ENCODE assay signal across 8 cellular contexts in genomic region chr17:81018044-81018802, GRCh38. TPM values are rescaled to one million over a fixed set of nuclear protein-coding genes. Genes with fewer than 3 reads are reported as not detected.
DNase-seq lines count a peak whose midpoint lies in the region; ATAC-seq and TF ChIP-seq lines count a peak whose summit lies in the region.

No MANE protein-coding gene starts in this region.

- peaks cover 31% of the 10 kb centered on the region for H3K4me1 Mint-ChIP-seq in activated CD8-positive, alpha-beta T cell treated with anti-CD3 and anti-CD28 coated beads for 36 hours (ENCODE audit: low read depth)

- no peaks in the 10 kb centered on the region for H3K9me3 ChIP-seq in ovary

- peak overlapping the region; percentile 73 for H3K4me3 Mint-ChIP-seq in activated CD8-positive, alpha-beta T cell treated with anti-CD3 and anti-CD28 coated beads for 36 hours

- H3K27ac ChIP-seq in ovary, result peak overlapping the region; percentile 28 to 51

- no peak overlapping the region for H3K4me3 ChIP-seq in fibroblast of pulmonary artery (replicated peaks; ENCODE audit: low read depth, low read length)
- peak overlapping the region; percentile 11 for H3K4me3 ChIP-seq in ovary

- H3K27me3 ChIP-seq in ovary, result no peaks in the 10 kb centered on the region

- TF ChIP-seq EP300 in ovary (IDR thresholded peaks at IDR 0.05), result no peak

- H3K36me3 Mint-ChIP-seq in activated CD8-positive, alpha-beta T cell treated with anti-CD3 and anti-CD28 coated beads for 36 hours (ENCODE audit: low read depth), result peaks cover 9% of the 10 kb centered on the region

- POLR2A ChIA-PET in activated CD8-positive, alpha-beta T cell treated with anti-CD3 and anti-CD28 coated beads for 36 hours (lab: Charles Lee), result interaction anchor here (1.0 to 1.7 kb wide), 5 partner anchors 10 to 95 kb away, joined by 3 to 9 read pairs (median 3); no protein-coding TSS in a partner anchor

- TF ChIP-seq CTCF in activated CD8-positive, alpha-beta T cell treated with anti-CD3 and anti-CD28 coated beads for 36 hours (IDR thresholded peaks at IDR 0.05), result no peak
- TF ChIP-seq CTCF in fibroblast of pulmonary artery (IDR thresholded peaks at IDR 0.05; ENCODE audit: low read length, missing control alignments) (no peak), ovary (IDR thresholded peaks at IDR 0.05) (no peak)

- H3K27me3 Mint-ChIP-seq in activated CD8-positive, alpha-beta T cell treated with anti-CD3 and anti-CD28 coated beads for 36 hours, result no peaks in the 10 kb centered on the region

- DNase-seq in DMS53 treated with DMSO at 0.1 percent for 48 hours (lab: John Stamatoyannopoulos, UW; ENCODE audit: unreplicated experiment), result peak; percentile 69
- DNase-seq in NCI-H1436 treated with DMSO at 0.1 percent for 48 hours (lab: John Stamatoyannopoulos, UW), result peak; percentile 77
- peak; percentile 71 for DNase-seq in activated CD8-positive, alpha-beta T cell treated with anti-CD3 and anti-CD28 coated beads for 36 hours
- DNase-seq in fibroblast of pulmonary artery (ENCODE audit: low read depth), result peak; percentile 43
- peak in 3 of 5 donors; percentile 41 to 49 (median 44) for DNase-seq in ovary
- no peak for DNase-seq in SK-N-DZ (ENCODE audit: low spot score)
- DNase-seq in stimulated activated CD4-positive, alpha-beta T cell treated with anti-CD3 and anti-CD28 coated beads, Interleukin-4, amount 100 ng/mL, for 1 hour, result no peak

- ATAC-seq in activated CD8-positive, alpha-beta T cell treated with anti-CD3 and anti-CD28 coated beads for 36 hours, result peak; percentile 92
- no peak for ATAC-seq in GM19463 (IDR thresholded peaks at IDR 0.05; ENCODE audit: unreplicated experiment)

- 2 to 5% (median 3%) methylated on average over 29 of the region's 29 CpGs for WGBS in ovary, 3 donors

- no peaks in the 10 kb centered on the region for H3K36me3 ChIP-seq in ovary

- peaks cover 7% of the 10 kb centered on the region for H3K4me1 ChIP-seq in ovary (ENCODE audit: insufficient read depth)

- peaks cover 4% of the 10 kb centered on the region for H3K9me3 Mint-ChIP-seq in activated CD8-positive, alpha-beta T cell treated with anti-CD3 and anti-CD28 coated beads for 36 hours

- intact Hi-C loops in activated CD8-positive, alpha-beta T cell treated with anti-CD3 and anti-CD28 coated beads for 36 hours (cut with micrococcal nuclease), result no loop called here
- intact Hi-C loops in ovary (cut with DNase I), result no loop called here

- TF ChIP-seq POLR2A in ovary (IDR thresholded peaks at IDR 0.05), result no peak

- H3K27ac Mint-ChIP-seq in activated CD8-positive, alpha-beta T cell treated with anti-CD3 and anti-CD28 coated beads for 36 hours, result peak overlapping the region; percentile 93

- CTCF ChIA-PET in activated CD8-positive, alpha-beta T cell treated with anti-CD3 and anti-CD28 coated beads for 36 hours (lab: Charles Lee), result interaction anchor here (0.8 to 4.8 kb wide), 6 partner anchors 13 to 85 kb away, joined by 3 to 28 read pairs (median 4); partner anchors contain the start of gene CHMP6

RNA-seq across cellular contexts. Expression of gene BAIAP2, which starts 16.7 kb away (rescaled TPM):
- total RNA-seq in activated CD8-positive, alpha-beta T cell treated with anti-CD3 and anti-CD28 coated beads for 36 hours, result 1 to 10 TPM; 5.9 to 6.3 TPM
- 10 to 100 TPM; 13.8 to 80.6 (median 30.1) TPM for total RNA-seq in ovary
- 10 to 100 TPM; 12.0 to 21.5 TPM for polyA plus RNA-seq in ovary
- 26.1 and 29.6 TPM in 2 replicates for polyA plus RNA-seq in SK-N-DZ (2014; cell fraction: cytosol; rRNA removed)
- 37.3 and 59.3 TPM in 2 replicates for polyA plus RNA-seq in SK-N-DZ (2014; cell fraction: nucleus; rRNA removed)

RNA-seq across cellular contexts. Expression of gene CHMP6, which starts 26.6 kb away (rescaled TPM):
- total RNA-seq in activated CD8-positive, alpha-beta T cell treated with anti-CD3 and anti-CD28 coated beads for 36 hours, result 10 to 100 TPM; 13.9 to 16.7 TPM
- total RNA-seq in ovary, result 10 to 100 TPM; 18.5 to 29.7 (median 26.5) TPM
- polyA plus RNA-seq in ovary, result 10 to 100 TPM; 25.6 to 27.5 TPM
- 18.4 and 18.6 TPM in 2 replicates for polyA plus RNA-seq in SK-N-DZ (2014; cell fraction: cytosol; rRNA removed)
- 13.8 and 17.7 TPM in 2 replicates for polyA plus RNA-seq in SK-N-DZ (2014; cell fraction: nucleus; rRNA removed)

Comparison
In these comparisons a context has a peak if more than half of its experiments do, and no peak if none do; other contexts are left out.
1. DNase-seq: peak in DMS53 treated with DMSO at 0.1 percent for 48 hours (single experiment), NCI-H1436 treated with DMSO at 0.1 percent for 48 hours (single experiment), activated CD8-positive, alpha-beta T cell treated with anti-CD3 and anti-CD28 coated beads for 36 hours (single experiment), fibroblast of pulmonary artery (single experiment) and ovary (3 of 5); none in SK-N-DZ (single experiment) and stimulated activated CD4-positive, alpha-beta T cell treated with anti-CD3 and anti-CD28 coated beads, Interleukin-4, amount 100 ng/mL, for 1 hour (single experiment).